19 cellular contexts compared by ENCODE assay signal in genomic region chr6:135592276-135592675, GRCh38.
A peak's percentile ranks its signal among the peaks of the same experiment; 100 is the strongest.
DNase-seq lines count a peak whose midpoint lies in the region; FAIRE-seq and TF ChIP-seq lines count a peak whose summit lies in the region.
"Had no signal": no experiment of that assay in that cellular context is flagged by ENCODE, and none has a peak within 500 bp of the region (broad histone marks: within the 10 kb centered on the region; RNA-seq: fewer than 3 reads in every experiment).

No MANE protein-coding gene starts in this region.

- TF ChIP-seq CTCF in ascending aorta (IDR thresholded peaks at IDR 0.05), result no peak

- peak overlapping the region; percentile 55 for H3K4me3 Mint-ChIP-seq in T-helper 2 cell treated with Interferon-gamma antibody and Interleukin-4, amounts not matched to agents 5 μg/mL and 100 μg/mL, for 36 hours
- H3K4me3 Mint-ChIP-seq: CD4-positive, CD25-positive, alpha-beta regulatory T cell had no signal

- H3K36me3 ChIP-seq in ascending aorta, result no peaks in the 10 kb centered on the region
- H3K36me3 ChIP-seq: BE2C had no signal

- intact Hi-C loops in ascending aorta (cut with DNase I), result no loop called here

- H3K36me3 Mint-ChIP-seq in T-helper 2 cell treated with Interferon-gamma antibody and Interleukin-4, amounts not matched to agents 5 μg/mL and 100 μg/mL, for 36 hours (ENCODE audit: low read depth), result peaks cover 68% of the 10 kb centered on the region
- H3K36me3 Mint-ChIP-seq: CD4-positive, CD25-positive, alpha-beta regulatory T cell had no signal

- no peak overlapping the region for H3K27ac ChIP-seq in ascending aorta
- H3K27ac ChIP-seq: 22Rv1 had no signal

- H3K4me1 Mint-ChIP-seq in T-helper 2 cell treated with Interferon-gamma antibody and Interleukin-4, amounts not matched to agents 5 μg/mL and 100 μg/mL, for 36 hours (ENCODE audit: low read depth), result peaks cover 37% of the 10 kb centered on the region
- H3K4me1 Mint-ChIP-seq: CD4-positive, CD25-positive, alpha-beta regulatory T cell had no signal

- peak overlapping the region; percentile 55 for H3K27ac Mint-ChIP-seq in T-helper 2 cell treated with Interferon-gamma antibody and Interleukin-4, amounts not matched to agents 5 μg/mL and 100 μg/mL, for 36 hours
- H3K27ac Mint-ChIP-seq: CD4-positive, CD25-positive, alpha-beta regulatory T cell had no signal

- FAIRE-seq in GM18507 (lab: Jason Lieb, UNC) (peak; percentile 31), islet of Langerhans (lab: Jason Lieb, UNC) (peak; percentile 53)
- FAIRE-seq: HepG2 had no signal

- no peaks in the 10 kb centered on the region for H3K27me3 ChIP-seq in ascending aorta
- H3K27me3 ChIP-seq: BE2C had no signal

- no peak overlapping the region for H3K4me3 ChIP-seq in ascending aorta

- DNase-seq in DMS 273 (lab: John Stamatoyannopoulos, UW; ENCODE audit: unreplicated experiment) (peak; percentile 27), DMS 273 treated with DMSO at 0.1 percent for 48 hours (lab: John Stamatoyannopoulos, UW) (no peak), GM18507 (ENCODE audit: extremely low spot score, insufficient read length, low read depth) (no peak), ascending aorta (ENCODE audit: low spot score in 2 of 2) (no peak), NCI-H2107 treated with DMSO at 0.1 percent for 48 hours (lab: John Stamatoyannopoulos, UW; ENCODE audit: unreplicated experiment) (no peak)
- no peak for DNase-seq in T-helper 2 cell treated with Interferon-gamma antibody and Interleukin-4, amounts not matched to agents 5 μg/mL and 100 μg/mL, for 36 hours (ENCODE audit: low spot score)
- DNase-seq in stimulated activated CD4-positive, alpha-beta T cell treated with anti-CD3 and anti-CD28 coated beads, Interleukin-12 subunit alpha, Interleukin-12 subunit beta, amount 100 ng/mL, for 4 hours, result no peak
- DNase-seq: BE2C; CD4-positive, CD25-positive, alpha-beta regulatory T cell; COR-L47; KBM-7; MV-4-11; NCI-H1417; NCI-H187; NCI-H345; NCI-H524 treated with DMSO at 0.1 percent for 48 hours had no signal

- no peaks in the 10 kb centered on the region for H3K4me1 ChIP-seq in ascending aorta
- H3K4me1 ChIP-seq: BE2C had no signal

- H3K9me3 Mint-ChIP-seq in T-helper 2 cell treated with Interferon-gamma antibody and Interleukin-4, amounts not matched to agents 5 μg/mL and 100 μg/mL, for 36 hours, result peaks cover 71% of the 10 kb centered on the region

- no peaks in the 10 kb centered on the region for H3K9me3 ChIP-seq in ascending aorta
- H3K9me3 ChIP-seq: BE2C had no signal

- H3K27me3 Mint-ChIP-seq in T-helper 2 cell treated with Interferon-gamma antibody and Interleukin-4, amounts not matched to agents 5 μg/mL and 100 μg/mL, for 36 hours (ENCODE audit: low read depth), result no peaks in the 10 kb centered on the region
